2 cellular contexts compared by ENCODE assay signal in genomic region chr2:96817882-96818281, GRCh38.
TF ChIP-seq lines count a peak whose summit lies in the region.

No MANE protein-coding gene starts in this region.

TF ChIP-seq in IMR-90, 13 proteins besides CTCF, POLR2A, EP300 and RAD21:
- TF ChIP-seq RFX5 (IDR thresholded peaks at IDR 0.05; ENCODE audit: low read depth, low read length) (no peak), NFE2L2 (IDR thresholded peaks at IDR 0.05; ENCODE audit: low read depth, low read length) (no peak), MAFK (IDR thresholded peaks at IDR 0.05; ENCODE audit: low read depth, low read length) (no peak), BHLHE40 (IDR thresholded peaks at IDR 0.05; ENCODE audit: low read depth, low read length) (no peak), ELK1 (IDR thresholded peaks at IDR 0.05; ENCODE audit: borderline replicate concordance, low read depth, low read length) (no peak), MXI1 (IDR thresholded peaks at IDR 0.05; ENCODE audit: borderline replicate concordance, low read depth, low read length) (no peak), FOS (IDR thresholded peaks at IDR 0.05; ENCODE audit: low read depth, low read length) (no peak), USF2 (IDR thresholded peaks at IDR 0.05; ENCODE audit: low read depth, low read length) (no peak), MAZ (IDR thresholded peaks at IDR 0.05; ENCODE audit: borderline replicate concordance, low read depth, low read length) (no peak), SMC3 (IDR thresholded peaks at IDR 0.05; ENCODE audit: low read depth, low read length) (no peak), CEBPB (IDR thresholded peaks at IDR 0.05; ENCODE audit: low read depth, low read length) (no peak), RCOR1 (IDR thresholded peaks at IDR 0.05; ENCODE audit: insufficient replicate concordance, low read length) (no peak), CHD1 (IDR thresholded peaks at IDR 0.05; ENCODE audit: low read depth, low read length) (no peak)

TF ChIP-seq in neural cell, 6 proteins besides CTCF, POLR2A, EP300 and RAD21:
- TF ChIP-seq EZH2 (IDR thresholded peaks at IDR 0.05; ENCODE audit: borderline replicate concordance, insufficient read depth, low read length, poor library complexity, severe bottlenecking): no peak
- TF ChIP-seq POLR2AphosphoS5 (IDR thresholded peaks at IDR 0.05): no peak
- no peak for TF ChIP-seq SMC3 (conservative IDR thresholded peaks at IDR 0.05; ENCODE audit: poor library complexity)
- TF ChIP-seq REST (IDR thresholded peaks at IDR 0.05; ENCODE audit: borderline replicate concordance): no peak
- no peak for TF ChIP-seq MXI1 (conservative IDR thresholded peaks at IDR 0.05; ENCODE audit: poor library complexity, severe bottlenecking)
- no peak for TF ChIP-seq TAF1 (IDR thresholded peaks at IDR 0.05; ENCODE audit: low read depth)
